In the genomic region with DNA sequence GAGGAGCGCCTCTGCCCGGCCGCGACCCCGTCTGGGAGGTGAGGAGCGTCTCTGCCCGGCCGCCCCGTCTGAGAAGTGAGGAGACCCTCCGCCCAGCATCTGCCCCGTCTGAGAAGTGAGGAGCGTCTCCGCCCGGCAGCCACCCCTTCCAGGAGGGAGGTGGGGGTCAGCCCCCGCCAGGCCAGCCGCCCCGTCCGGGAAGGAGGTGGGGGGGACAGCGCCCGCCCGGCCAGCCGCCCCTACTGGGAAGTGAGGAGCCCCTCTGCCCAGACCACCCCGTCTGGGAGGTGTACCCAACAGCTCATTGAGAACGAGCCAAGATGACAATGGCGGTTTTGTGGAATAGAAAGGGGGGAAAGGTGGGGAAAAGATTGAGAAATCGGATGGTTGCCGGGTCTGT, we compare ENCODE assay signal across 2 cellular contexts.
DNase-seq lines count a peak whose midpoint lies in the region; TF ChIP-seq lines count a peak whose summit lies in the region.
"Not testable (repeated sequence)": the region's sequence is repeated elsewhere in the genome, so short reads cannot be mapped to it uniquely, and the experiment has no call there.

No MANE protein-coding gene starts in this region.

- not testable (repeated sequence) for H3K27me3 ChIP-seq in esophagus muscularis mucosa

- H3K9me3 Mint-ChIP-seq in osteocyte (ENCODE audit: unreplicated experiment), result not testable (repeated sequence)

- peaks cover 12% of the 10 kb centered on the region for H3K27me3 Mint-ChIP-seq in osteocyte (ENCODE audit: unreplicated experiment)

- peak; percentile 7 for DNase-seq in esophagus muscularis mucosa (ENCODE audit: extremely low spot score)
- DNase-seq in osteocyte (ENCODE audit: extremely low spot score, unreplicated experiment), result peak; percentile 75

- H3K4me1 ChIP-seq in esophagus muscularis mucosa, result peaks cover 0 to 15% (median 5%) of the 10 kb centered on the region in 4 donors

- not testable (repeated sequence) for TF ChIP-seq CTCF in esophagus muscularis mucosa (IDR thresholded peaks at IDR 0.05); osteocyte (IDR thresholded peaks at IDR 0.05)

- not testable (repeated sequence) for H3K4me3 ChIP-seq in esophagus muscularis mucosa

- not testable (repeated sequence) for H3K9me3 ChIP-seq in esophagus muscularis mucosa

- not testable (repeated sequence) for H3K4me3 Mint-ChIP-seq in osteocyte (ENCODE audit: unreplicated experiment)

- not testable (repeated sequence) for H3K27ac Mint-ChIP-seq in osteocyte (ENCODE audit: unreplicated experiment)

- H3K4me1 Mint-ChIP-seq in osteocyte (ENCODE audit: unreplicated experiment), result not testable (repeated sequence)

- not testable (repeated sequence) for TF ChIP-seq POLR2A in esophagus muscularis mucosa (IDR thresholded peaks at IDR 0.05; ENCODE audit: low read depth)

- WGBS in esophagus muscularis mucosa, result over 99% methylated on average over 7 of the region's 27 CpGs

- not testable (repeated sequence) for H3K27ac ChIP-seq in esophagus muscularis mucosa (replicated peaks in 1 of 4)

- intact Hi-C loops in esophagus muscularis mucosa (cut with DNase I), result not testable (repeated sequence)

- not testable (repeated sequence) for H3K36me3 ChIP-seq in esophagus muscularis mucosa

- not testable (repeated sequence) for H3K36me3 Mint-ChIP-seq in osteocyte (ENCODE audit: unreplicated experiment)

- not testable (repeated sequence) for TF ChIP-seq EP300 in esophagus muscularis mucosa (IDR thresholded peaks at IDR 0.05)
